2 cellular contexts compared by ENCODE assay signal in the genomic region with DNA sequence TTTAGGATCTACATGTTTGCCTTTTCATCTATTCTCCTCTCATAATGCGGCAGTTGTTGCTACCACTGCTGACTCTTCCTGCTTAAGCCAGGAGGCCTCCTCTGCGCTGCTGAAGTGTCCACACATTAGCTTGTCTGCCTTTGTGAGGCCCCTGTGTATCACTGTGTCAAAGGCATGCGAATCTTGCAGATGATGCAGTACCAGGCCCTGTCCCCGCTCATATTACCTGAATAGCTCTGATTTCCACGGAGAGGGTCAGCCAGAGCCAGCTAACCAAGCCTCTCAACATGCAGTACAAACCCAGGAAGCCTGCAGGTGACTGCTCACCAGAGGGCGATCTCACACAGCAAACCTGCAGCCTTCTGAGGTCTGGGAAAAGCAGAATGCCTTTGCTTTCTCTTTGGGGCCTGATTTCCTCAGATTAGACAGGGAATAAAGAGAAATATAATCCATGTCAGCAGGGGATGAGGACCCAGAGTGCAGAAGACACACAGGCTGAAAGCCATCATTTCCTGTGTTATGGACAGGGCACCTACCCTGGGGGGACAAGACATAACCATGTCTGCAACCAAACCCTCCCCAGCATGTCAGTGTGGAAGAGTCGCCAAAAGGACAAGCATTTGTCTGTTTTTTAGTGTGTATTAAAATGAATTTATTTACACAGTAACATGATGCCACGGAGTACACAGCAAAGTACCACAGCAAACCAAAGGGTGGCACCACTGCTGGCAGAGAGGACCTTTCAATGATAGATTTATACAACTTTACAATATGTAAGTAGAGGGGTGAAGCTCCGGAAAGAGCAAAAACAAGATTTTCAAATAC.
TF ChIP-seq lines count a peak whose summit lies in the region.

No MANE protein-coding gene starts in this region.

TF ChIP-seq in WTC11, 78 proteins besides CTCF, POLR2A, EP300 and RAD21 (continues in another document):
- TF ChIP-seq ZNF232 (CRISPR knock-in tag; IDR thresholded peaks at IDR 0.05) (no peak), FOXP1 (CRISPR knock-in tag; IDR thresholded peaks at IDR 0.05; ENCODE audit: borderline replicate concordance) (no peak), ZNF138 (CRISPR knock-in tag; conservative IDR thresholded peaks at IDR 0.05) (no peak), CDX4 (CRISPR knock-in tag; IDR thresholded peaks at IDR 0.05; ENCODE audit: borderline replicate concordance) (no peak), SMAD3 (CRISPR knock-in tag; IDR thresholded peaks at IDR 0.05; ENCODE audit: borderline replicate concordance) (no peak), GTF2I (CRISPR knock-in tag; conservative IDR thresholded peaks at IDR 0.05) (no peak), CREM (CRISPR knock-in tag; IDR thresholded peaks at IDR 0.05) (no peak), ZBTB21 (CRISPR knock-in tag; IDR thresholded peaks at IDR 0.05; ENCODE audit: borderline replicate concordance) (no peak), ZNF219 (CRISPR knock-in tag; IDR thresholded peaks at IDR 0.05; ENCODE audit: borderline replicate concordance) (no peak), AFF4 (CRISPR knock-in tag; IDR thresholded peaks at IDR 0.05; ENCODE audit: borderline replicate concordance) (no peak)
- TF ChIP-seq, protein P1, sequence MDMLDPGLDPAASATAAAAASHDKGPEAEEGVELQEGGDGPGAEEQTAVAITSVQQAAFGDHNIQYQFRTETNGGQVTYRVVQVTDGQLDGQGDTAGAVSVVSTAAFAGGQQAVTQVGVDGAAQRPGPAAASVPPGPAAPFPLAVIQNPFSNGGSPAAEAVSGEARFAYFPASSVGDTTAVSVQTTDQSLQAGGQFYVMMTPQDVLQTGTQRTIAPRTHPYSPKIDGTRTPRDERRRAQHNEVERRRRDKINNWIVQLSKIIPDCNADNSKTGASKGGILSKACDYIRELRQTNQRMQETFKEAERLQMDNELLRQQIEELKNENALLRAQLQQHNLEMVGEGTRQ (CRISPR knock-in tag; IDR thresholded peaks at IDR 0.05): no peak
- TF ChIP-seq, protein P2, sequence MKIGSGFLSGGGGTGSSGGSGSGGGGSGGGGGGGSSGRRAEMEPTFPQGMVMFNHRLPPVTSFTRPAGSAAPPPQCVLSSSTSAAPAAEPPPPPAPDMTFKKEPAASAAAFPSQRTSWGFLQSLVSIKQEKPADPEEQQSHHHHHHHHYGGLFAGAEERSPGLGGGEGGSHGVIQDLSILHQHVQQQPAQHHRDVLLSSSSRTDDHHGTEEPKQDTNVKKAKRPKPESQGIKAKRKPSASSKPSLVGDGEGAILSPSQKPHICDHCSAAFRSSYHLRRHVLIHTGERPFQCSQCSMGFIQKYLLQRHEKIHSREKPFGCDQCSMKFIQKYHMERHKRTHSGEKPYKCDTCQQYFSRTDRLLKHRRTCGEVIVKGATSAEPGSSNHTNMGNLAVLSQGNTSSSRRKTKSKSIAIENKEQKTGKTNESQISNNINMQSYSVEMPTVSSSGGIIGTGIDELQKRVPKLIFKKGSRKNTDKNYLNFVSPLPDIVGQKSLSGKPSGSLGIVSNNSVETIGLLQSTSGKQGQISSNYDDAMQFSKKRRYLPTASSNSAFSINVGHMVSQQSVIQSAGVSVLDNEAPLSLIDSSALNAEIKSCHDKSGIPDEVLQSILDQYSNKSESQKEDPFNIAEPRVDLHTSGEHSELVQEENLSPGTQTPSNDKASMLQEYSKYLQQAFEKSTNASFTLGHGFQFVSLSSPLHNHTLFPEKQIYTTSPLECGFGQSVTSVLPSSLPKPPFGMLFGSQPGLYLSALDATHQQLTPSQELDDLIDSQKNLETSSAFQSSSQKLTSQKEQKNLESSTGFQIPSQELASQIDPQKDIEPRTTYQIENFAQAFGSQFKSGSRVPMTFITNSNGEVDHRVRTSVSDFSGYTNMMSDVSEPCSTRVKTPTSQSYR (CRISPR knock-in tag; IDR thresholded peaks at IDR 0.05): no peak
- TF ChIP-seq, protein P3, sequence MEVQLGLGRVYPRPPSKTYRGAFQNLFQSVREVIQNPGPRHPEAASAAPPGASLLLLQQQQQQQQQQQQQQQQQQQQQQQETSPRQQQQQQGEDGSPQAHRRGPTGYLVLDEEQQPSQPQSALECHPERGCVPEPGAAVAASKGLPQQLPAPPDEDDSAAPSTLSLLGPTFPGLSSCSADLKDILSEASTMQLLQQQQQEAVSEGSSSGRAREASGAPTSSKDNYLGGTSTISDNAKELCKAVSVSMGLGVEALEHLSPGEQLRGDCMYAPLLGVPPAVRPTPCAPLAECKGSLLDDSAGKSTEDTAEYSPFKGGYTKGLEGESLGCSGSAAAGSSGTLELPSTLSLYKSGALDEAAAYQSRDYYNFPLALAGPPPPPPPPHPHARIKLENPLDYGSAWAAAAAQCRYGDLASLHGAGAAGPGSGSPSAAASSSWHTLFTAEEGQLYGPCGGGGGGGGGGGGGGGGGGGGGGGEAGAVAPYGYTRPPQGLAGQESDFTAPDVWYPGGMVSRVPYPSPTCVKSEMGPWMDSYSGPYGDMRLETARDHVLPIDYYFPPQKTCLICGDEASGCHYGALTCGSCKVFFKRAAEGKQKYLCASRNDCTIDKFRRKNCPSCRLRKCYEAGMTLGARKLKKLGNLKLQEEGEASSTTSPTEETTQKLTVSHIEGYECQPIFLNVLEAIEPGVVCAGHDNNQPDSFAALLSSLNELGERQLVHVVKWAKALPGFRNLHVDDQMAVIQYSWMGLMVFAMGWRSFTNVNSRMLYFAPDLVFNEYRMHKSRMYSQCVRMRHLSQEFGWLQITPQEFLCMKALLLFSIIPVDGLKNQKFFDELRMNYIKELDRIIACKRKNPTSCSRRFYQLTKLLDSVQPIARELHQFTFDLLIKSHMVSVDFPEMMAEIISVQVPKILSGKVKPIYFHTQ (CRISPR knock-in tag; IDR thresholded peaks at IDR 0.05): no peak

TF ChIP-seq in H1, 55 proteins besides CTCF, POLR2A, EP300 and RAD21:
- TF ChIP-seq KDM4A (IDR thresholded peaks at IDR 0.05; ENCODE audit: low read depth, low read length, severe bottlenecking): no peak
- TF ChIP-seq CREB1 (IDR thresholded peaks at IDR 0.05): no peak
- TF ChIP-seq, protein P4, sequence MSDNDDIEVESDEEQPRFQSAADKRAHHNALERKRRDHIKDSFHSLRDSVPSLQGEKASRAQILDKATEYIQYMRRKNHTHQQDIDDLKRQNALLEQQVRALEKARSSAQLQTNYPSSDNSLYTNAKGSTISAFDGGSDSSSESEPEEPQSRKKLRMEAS (IDR thresholded peaks at IDR 0.05): 0 out of 2 replicates have a peak, but pooled peaks have one; percentile 5
